In the genomic region with DNA sequence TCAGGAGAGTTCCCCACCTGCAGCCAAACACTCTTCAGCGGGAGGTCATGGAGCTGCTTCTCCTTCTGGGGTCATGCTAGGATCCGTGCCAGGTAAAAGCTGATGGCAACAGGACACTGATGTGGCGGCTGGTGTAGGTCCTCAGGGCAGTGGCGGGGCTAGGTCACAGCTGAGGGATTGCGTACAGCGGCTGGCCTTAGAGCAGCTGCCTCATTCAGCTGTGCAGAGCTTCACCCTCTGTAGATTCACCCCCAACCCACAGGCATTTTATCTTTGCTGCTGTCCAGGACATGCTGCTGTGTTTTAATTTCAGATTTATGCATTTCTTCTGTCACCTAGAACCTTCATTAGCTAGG, we compare ENCODE assay signal across 1 cellular context.
A peak's percentile ranks its signal among the peaks of the same experiment; 100 is the strongest.
TF ChIP-seq lines count a peak whose summit lies in the region.

No MANE protein-coding gene starts in this region.

TF ChIP-seq in HepG2, 621 proteins besides CTCF, POLR2A, EP300 and RAD21 (continued from another document):
- TF ChIP-seq, protein P1, sequence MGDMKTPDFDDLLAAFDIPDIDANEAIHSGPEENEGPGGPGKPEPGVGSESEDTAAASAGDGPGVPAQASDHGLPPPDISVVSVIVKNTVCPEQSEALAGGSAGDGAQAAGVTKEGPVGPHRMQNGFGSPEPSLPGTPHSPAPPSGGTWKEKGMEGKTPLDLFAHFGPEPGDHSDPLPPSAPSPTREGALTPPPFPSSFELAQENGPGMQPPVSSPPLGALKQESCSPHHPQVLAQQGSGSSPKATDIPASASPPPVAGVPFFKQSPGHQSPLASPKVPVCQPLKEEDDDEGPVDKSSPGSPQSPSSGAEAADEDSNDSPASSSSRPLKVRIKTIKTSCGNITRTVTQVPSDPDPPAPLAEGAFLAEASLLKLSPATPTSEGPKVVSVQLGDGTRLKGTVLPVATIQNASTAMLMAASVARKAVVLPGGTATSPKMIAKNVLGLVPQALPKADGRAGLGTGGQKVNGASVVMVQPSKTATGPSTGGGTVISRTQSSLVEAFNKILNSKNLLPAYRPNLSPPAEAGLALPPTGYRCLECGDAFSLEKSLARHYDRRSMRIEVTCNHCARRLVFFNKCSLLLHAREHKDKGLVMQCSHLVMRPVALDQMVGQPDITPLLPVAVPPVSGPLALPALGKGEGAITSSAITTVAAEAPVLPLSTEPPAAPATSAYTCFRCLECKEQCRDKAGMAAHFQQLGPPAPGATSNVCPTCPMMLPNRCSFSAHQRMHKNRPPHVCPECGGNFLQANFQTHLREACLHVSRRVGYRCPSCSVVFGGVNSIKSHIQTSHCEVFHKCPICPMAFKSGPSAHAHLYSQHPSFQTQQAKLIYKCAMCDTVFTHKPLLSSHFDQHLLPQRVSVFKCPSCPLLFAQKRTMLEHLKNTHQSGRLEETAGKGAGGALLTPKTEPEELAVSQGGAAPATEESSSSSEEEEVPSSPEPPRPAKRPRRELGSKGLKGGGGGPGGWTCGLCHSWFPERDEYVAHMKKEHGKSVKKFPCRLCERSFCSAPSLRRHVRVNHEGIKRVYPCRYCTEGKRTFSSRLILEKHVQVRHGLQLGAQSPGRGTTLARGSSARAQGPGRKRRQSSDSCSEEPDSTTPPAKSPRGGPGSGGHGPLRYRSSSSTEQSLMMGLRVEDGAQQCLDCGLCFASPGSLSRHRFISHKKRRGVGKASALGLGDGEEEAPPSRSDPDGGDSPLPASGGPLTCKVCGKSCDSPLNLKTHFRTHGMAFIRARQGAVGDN (CRISPR knock-in tag; IDR thresholded peaks at IDR 0.05), result peak; percentile 38
- TF ChIP-seq NR2F6 (IDR thresholded peaks at IDR 0.05) (0 out of 2 replicates have a peak, but pooled peaks have one; percentile 27), NR2F6 (CRISPR knock-in tag; IDR thresholded peaks at IDR 0.05) (0 out of 2 replicates have a peak, but pooled peaks have one; percentile 26), ARNT2 (CRISPR knock-in tag; IDR thresholded peaks at IDR 0.05; ENCODE audit: low read depth) (no peak), KDM5B (CRISPR knock-in tag; IDR thresholded peaks at IDR 0.05; ENCODE audit: borderline replicate concordance) (no peak), TSC22D2 (CRISPR knock-in tag; IDR thresholded peaks at IDR 0.05; ENCODE audit: borderline replicate concordance) (no peak), ZBTB38 (CRISPR knock-in tag; IDR thresholded peaks at IDR 0.05) (peak; percentile 75; the same call in 1 of the 2 replicates), ZNF337 (CRISPR knock-in tag; IDR thresholded peaks at IDR 0.05; ENCODE audit: borderline replicate concordance, low read depth) (no peak), RARA (CRISPR knock-in tag; IDR thresholded peaks at IDR 0.05) (peak; percentile 23; the same call in 1 of the 2 replicates), ZNF549 (CRISPR knock-in tag; IDR thresholded peaks at IDR 0.05) (no peak), MED13 (CRISPR knock-in tag; IDR thresholded peaks at IDR 0.05) (no peak)
- TF ChIP-seq, protein P2, sequence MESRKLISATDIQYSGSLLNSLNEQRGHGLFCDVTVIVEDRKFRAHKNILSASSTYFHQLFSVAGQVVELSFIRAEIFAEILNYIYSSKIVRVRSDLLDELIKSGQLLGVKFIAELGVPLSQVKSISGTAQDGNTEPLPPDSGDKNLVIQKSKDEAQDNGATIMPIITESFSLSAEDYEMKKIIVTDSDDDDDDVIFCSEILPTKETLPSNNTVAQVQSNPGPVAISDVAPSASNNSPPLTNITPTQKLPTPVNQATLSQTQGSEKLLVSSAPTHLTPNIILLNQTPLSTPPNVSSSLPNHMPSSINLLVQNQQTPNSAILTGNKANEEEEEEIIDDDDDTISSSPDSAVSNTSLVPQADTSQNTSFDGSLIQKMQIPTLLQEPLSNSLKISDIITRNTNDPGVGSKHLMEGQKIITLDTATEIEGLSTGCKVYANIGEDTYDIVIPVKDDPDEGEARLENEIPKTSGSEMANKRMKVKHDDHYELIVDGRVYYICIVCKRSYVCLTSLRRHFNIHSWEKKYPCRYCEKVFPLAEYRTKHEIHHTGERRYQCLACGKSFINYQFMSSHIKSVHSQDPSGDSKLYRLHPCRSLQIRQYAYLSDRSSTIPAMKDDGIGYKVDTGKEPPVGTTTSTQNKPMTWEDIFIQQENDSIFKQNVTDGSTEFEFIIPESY (CRISPR knock-in tag; IDR thresholded peaks at IDR 0.05), result peak; percentile 98
- TF ChIP-seq, protein P3, sequence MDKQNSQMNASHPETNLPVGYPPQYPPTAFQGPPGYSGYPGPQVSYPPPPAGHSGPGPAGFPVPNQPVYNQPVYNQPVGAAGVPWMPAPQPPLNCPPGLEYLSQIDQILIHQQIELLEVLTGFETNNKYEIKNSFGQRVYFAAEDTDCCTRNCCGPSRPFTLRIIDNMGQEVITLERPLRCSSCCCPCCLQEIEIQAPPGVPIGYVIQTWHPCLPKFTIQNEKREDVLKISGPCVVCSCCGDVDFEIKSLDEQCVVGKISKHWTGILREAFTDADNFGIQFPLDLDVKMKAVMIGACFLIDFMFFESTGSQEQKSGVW (CRISPR knock-in tag; IDR thresholded peaks at IDR 0.05; ENCODE audit: borderline replicate concordance), result no peak
- TF ChIP-seq, protein P4, sequence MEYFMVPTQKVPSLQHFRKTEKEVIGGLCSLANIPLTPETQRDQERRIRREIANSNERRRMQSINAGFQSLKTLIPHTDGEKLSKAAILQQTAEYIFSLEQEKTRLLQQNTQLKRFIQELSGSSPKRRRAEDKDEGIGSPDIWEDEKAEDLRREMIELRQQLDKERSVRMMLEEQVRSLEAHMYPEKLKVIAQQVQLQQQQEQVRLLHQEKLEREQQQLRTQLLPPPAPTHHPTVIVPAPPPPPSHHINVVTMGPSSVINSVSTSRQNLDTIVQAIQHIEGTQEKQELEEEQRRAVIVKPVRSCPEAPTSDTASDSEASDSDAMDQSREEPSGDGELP (IDR thresholded peaks at IDR 0.05; ENCODE audit: borderline replicate concordance, low read depth), result peak; percentile 75; the same call in 1 of the 2 replicates
